ENCODE assay signal across 11 cellular contexts in the genomic region with DNA sequence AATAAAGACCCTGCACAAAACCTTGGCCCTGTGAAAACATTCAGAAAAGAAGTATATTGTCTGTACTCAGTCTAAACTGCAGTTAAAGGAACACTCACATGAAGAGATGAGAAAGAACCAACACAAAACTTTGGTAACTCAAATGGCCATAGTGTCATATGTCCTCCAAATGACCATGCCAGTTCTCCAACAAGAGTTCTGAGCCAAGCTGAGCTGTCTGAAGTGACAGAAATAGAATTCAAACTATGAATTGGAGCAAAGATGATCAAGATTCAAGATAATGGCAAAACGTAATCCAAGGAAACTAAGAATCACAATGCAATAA.
"Had no signal": no experiment of that assay in that cellular context is flagged by ENCODE, and none has a peak within 500 bp of the region (broad histone marks: within the 10 kb centered on the region; RNA-seq: fewer than 3 reads in every experiment).

No MANE protein-coding gene starts in this region.

- H3K4me3 ChIP-seq: gastroesophageal sphincter, lower lobe of right lung had no signal

- H3K27ac ChIP-seq: epithelial cell of prostate, gastroesophageal sphincter, lower lobe of right lung, parathyroid adenoma had no signal

- H3K36me3 Mint-ChIP-seq: activated naive CD8-positive, alpha-beta T cell treated with anti-CD3 and anti-CD28 coated beads for 36 hours; stimulated activated effector memory CD8-positive, alpha-beta T cell treated with anti-CD3 and anti-CD28 coated beads, Interleukin-12 subunit alpha, Interleukin-12 subunit beta, amount 100 ng/mL, for 72 hours had no signal

- H3K9me3 Mint-ChIP-seq: activated T-helper 1 cell treated with anti-CD3 and anti-CD28 coated beads, Interleukin-12 subunit alpha, Interleukin-12 subunit beta, Interleukin-2, Interleukin-4 antibody, amounts not matched to agents 30 ng/mL and 10 ng/mL and 1 ng/mL, durations not matched to agents 14 hours and 24 hours and 36 hours; stimulated activated effector memory CD8-positive, alpha-beta T cell treated with anti-CD3 and anti-CD28 coated beads, Interleukin-12 subunit alpha, Interleukin-12 subunit beta, amount 100 ng/mL, for 72 hours had no signal

- H3K27ac Mint-ChIP-seq: activated naive CD8-positive, alpha-beta T cell treated with anti-CD3 and anti-CD28 coated beads for 36 hours; activated T-helper 1 cell treated with anti-CD3 and anti-CD28 coated beads, Interleukin-12 subunit alpha, Interleukin-12 subunit beta, Interleukin-2, Interleukin-4 antibody, amounts not matched to agents 30 ng/mL and 10 ng/mL and 1 ng/mL, durations not matched to agents 14 hours and 24 hours and 36 hours; stimulated activated effector memory CD8-positive, alpha-beta T cell treated with anti-CD3 and anti-CD28 coated beads, Interleukin-12 subunit alpha, Interleukin-12 subunit beta, amount 100 ng/mL, for 72 hours had no signal

- H3K36me3 ChIP-seq: gastroesophageal sphincter, lower lobe of right lung had no signal

- ATAC-seq: activated CD4-positive, CD25-positive, alpha-beta regulatory T cell treated with anti-CD3 and anti-CD28 coated beads, Interleukin-2, amount 50 U/mL, for 24 hours; gastroesophageal sphincter; left cardiac atrium had no signal

- H3K4me1 ChIP-seq: gastroesophageal sphincter, lower lobe of right lung, parathyroid adenoma had no signal

- H3K9me3 ChIP-seq: gastroesophageal sphincter, lower lobe of right lung had no signal

- DNase-seq: activated CD4-positive, alpha-beta T cell treated with anti-CD3 and anti-CD28 coated beads, Interleukin-2, amount 50 U/mL, for 1 hour; effector memory CD4-positive, alpha-beta T cell; left cardiac atrium had no signal

- H2AFZ ChIP-seq: parathyroid adenoma had no signal

- H3K27me3 Mint-ChIP-seq: activated naive CD8-positive, alpha-beta T cell treated with anti-CD3 and anti-CD28 coated beads for 36 hours had no signal

- H3K4me1 Mint-ChIP-seq: activated naive CD8-positive, alpha-beta T cell treated with anti-CD3 and anti-CD28 coated beads for 36 hours; stimulated activated effector memory CD8-positive, alpha-beta T cell treated with anti-CD3 and anti-CD28 coated beads, Interleukin-12 subunit alpha, Interleukin-12 subunit beta, amount 100 ng/mL, for 72 hours had no signal

- H3K9ac ChIP-seq: parathyroid adenoma had no signal

- H3K4me3 Mint-ChIP-seq: activated naive CD8-positive, alpha-beta T cell treated with anti-CD3 and anti-CD28 coated beads for 36 hours; activated T-helper 1 cell treated with anti-CD3 and anti-CD28 coated beads, Interleukin-12 subunit alpha, Interleukin-12 subunit beta, Interleukin-2, Interleukin-4 antibody, amounts not matched to agents 30 ng/mL and 10 ng/mL and 1 ng/mL, durations not matched to agents 14 hours and 24 hours and 36 hours; stimulated activated effector memory CD8-positive, alpha-beta T cell treated with anti-CD3 and anti-CD28 coated beads, Interleukin-12 subunit alpha, Interleukin-12 subunit beta, amount 100 ng/mL, for 72 hours had no signal

- H3K27me3 ChIP-seq: gastroesophageal sphincter had no signal

- H3K79me2 ChIP-seq: parathyroid adenoma had no signal
